Comparison of ENCODE assay signal across 8 cellular contexts in genomic region chr2:173590278-173590811, GRCh38.
DNase-seq lines count a peak whose midpoint lies in the region; ATAC-seq and TF ChIP-seq lines count a peak whose summit lies in the region.

No MANE protein-coding gene starts in this region.

- no peak for TF ChIP-seq POLR2A in breast epithelium (IDR thresholded peaks at IDR 0.05)

- intact Hi-C loops in breast epithelium (cut with DNase I; ENCODE audit: low total_unique reads), result no loop called here

- ATAC-seq in HG02840 (IDR thresholded peaks at IDR 0.05; ENCODE audit: low FRiP score, unreplicated experiment) (no peak), HG03159 (IDR thresholded peaks at IDR 0.05; ENCODE audit: unreplicated experiment) (no peak)

- H3K36me3 ChIP-seq in breast epithelium, result no peaks in the 10 kb centered on the region

- no peaks in the 10 kb centered on the region for H3K27me3 ChIP-seq in breast epithelium

- H3K27ac ChIP-seq in breast epithelium, result peak overlapping the region; percentile 5 to 70

- no peak for TF ChIP-seq CTCF in breast epithelium (IDR thresholded peaks at IDR 0.05)

- no peaks in the 10 kb centered on the region for H3K9me3 ChIP-seq in breast epithelium

- H3K4me1 ChIP-seq in breast epithelium, result no peaks in the 10 kb centered on the region

- DNase-seq in COLO829 (ENCODE audit: low spot score) (peak; percentile 57), NCI-H2107 treated with DMSO at 0.1 percent for 48 hours (lab: John Stamatoyannopoulos, UW; ENCODE audit: unreplicated experiment) (peak; percentile 93), breast epithelium (ENCODE audit: low spot score in 2 of 2) (peak in 1 of 2 donors; percentile 73), medulla oblongata (ENCODE audit: extremely low spot score) (peak; percentile 70)
- DNase-seq in activated T-cell treated with anti-CD3 and anti-CD28 coated beads, Interleukin-2, amount 50 U/mL, for 1 hour, result no peak
- no peak for DNase-seq in activated CD4-positive, alpha-beta T cell treated with anti-CD3 and anti-CD28 coated beads, Interleukin-2, amount 50 U/mL, for 48 hours

- H3K4me3 ChIP-seq in breast epithelium, result no peak overlapping the region

Comparison
In these comparisons a context has a peak if more than half of its experiments do, and no peak if none do; other contexts are left out.
1. DNase-seq: peak in COLO829 (single experiment), NCI-H2107 treated with DMSO at 0.1 percent for 48 hours (single experiment) and medulla oblongata (single experiment); none in activated T-cell treated with anti-CD3 and anti-CD28 coated beads, Interleukin-2, amount 50 U/mL, for 1 hour (single experiment) and activated CD4-positive, alpha-beta T cell treated with anti-CD3 and anti-CD28 coated beads, Interleukin-2, amount 50 U/mL, for 48 hours (0 of 2).